In genomic region chr17:79721993-79722671, GRCh38 we compare ENCODE assay signal across 1 cellular context.
TF ChIP-seq lines count a peak whose summit lies in the region.

No MANE protein-coding gene starts in this region.

TF ChIP-seq in HepG2, 621 proteins besides CTCF, POLR2A, EP300 and RAD21 (continued from another document and continues in another):
- TF ChIP-seq, protein P1, sequence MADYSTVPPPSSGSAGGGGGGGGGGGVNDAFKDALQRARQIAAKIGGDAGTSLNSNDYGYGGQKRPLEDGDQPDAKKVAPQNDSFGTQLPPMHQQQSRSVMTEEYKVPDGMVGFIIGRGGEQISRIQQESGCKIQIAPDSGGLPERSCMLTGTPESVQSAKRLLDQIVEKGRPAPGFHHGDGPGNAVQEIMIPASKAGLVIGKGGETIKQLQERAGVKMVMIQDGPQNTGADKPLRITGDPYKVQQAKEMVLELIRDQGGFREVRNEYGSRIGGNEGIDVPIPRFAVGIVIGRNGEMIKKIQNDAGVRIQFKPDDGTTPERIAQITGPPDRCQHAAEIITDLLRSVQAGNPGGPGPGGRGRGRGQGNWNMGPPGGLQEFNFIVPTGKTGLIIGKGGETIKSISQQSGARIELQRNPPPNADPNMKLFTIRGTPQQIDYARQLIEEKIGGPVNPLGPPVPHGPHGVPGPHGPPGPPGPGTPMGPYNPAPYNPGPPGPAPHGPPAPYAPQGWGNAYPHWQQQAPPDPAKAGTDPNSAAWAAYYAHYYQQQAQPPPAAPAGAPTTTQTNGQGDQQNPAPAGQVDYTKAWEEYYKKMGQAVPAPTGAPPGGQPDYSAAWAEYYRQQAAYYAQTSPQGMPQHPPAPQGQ (CRISPR knock-in tag; IDR thresholded peaks at IDR 0.05; ENCODE audit: borderline replicate concordance): no peak
- TF ChIP-seq ZNF7 (CRISPR knock-in tag; IDR thresholded peaks at IDR 0.05) (no peak), ZNF280D (CRISPR knock-in tag; IDR thresholded peaks at IDR 0.05) (no peak), GMEB1 (CRISPR knock-in tag; IDR thresholded peaks at IDR 0.05; ENCODE audit: borderline replicate concordance) (no peak), BCL6 (CRISPR knock-in tag; IDR thresholded peaks at IDR 0.05) (0 out of 2 replicates have a peak, but pooled peaks have one; percentile 7), ZXDC (CRISPR knock-in tag; IDR thresholded peaks at IDR 0.05) (no peak), JUND (CRISPR knock-in tag; IDR thresholded peaks at IDR 0.05) (no peak), CEBPB (IDR thresholded peaks at IDR 0.05; ENCODE audit: borderline replicate concordance, low read depth, low read length) (no peak), ZNF570 (CRISPR knock-in tag; IDR thresholded peaks at IDR 0.05; ENCODE audit: borderline replicate concordance) (no peak), ZMYM2 (CRISPR knock-in tag; IDR thresholded peaks at IDR 0.05) (no peak), ELF1 (CRISPR knock-in tag; IDR thresholded peaks at IDR 0.05) (peak; percentile 38; the same call in 1 of the 2 replicates), NONO (IDR thresholded peaks at IDR 0.05) (no peak), NONO (CRISPR knock-in tag; conservative IDR thresholded peaks at IDR 0.05) (no peak), FOXA3 (CRISPR knock-in tag; IDR thresholded peaks at IDR 0.05) (peak; percentile 41; the same call in 1 of the 2 replicates), ZNF136 (CRISPR knock-in tag; IDR thresholded peaks at IDR 0.05; ENCODE audit: low read depth) (no peak), SALL2 (CRISPR knock-in tag; IDR thresholded peaks at IDR 0.05) (0 out of 2 replicates have a peak, but pooled peaks have one; percentile 50), ZNF496 (CRISPR knock-in tag; IDR thresholded peaks at IDR 0.05; ENCODE audit: insufficient replicate concordance) (no peak), ATF5 (CRISPR knock-in tag; IDR thresholded peaks at IDR 0.05; ENCODE audit: low read depth) (no peak), TBP (CRISPR knock-in tag; IDR thresholded peaks at IDR 0.05) (no peak), CBX2 (IDR thresholded peaks at IDR 0.05; ENCODE audit: low read depth, low read length) (no peak), CBX2 (CRISPR knock-in tag; IDR thresholded peaks at IDR 0.05; ENCODE audit: low read depth) (no peak), ZNF3 (CRISPR knock-in tag; IDR thresholded peaks at IDR 0.05) (no peak), EED (CRISPR knock-in tag; IDR thresholded peaks at IDR 0.05) (no peak), PBX2 (CRISPR knock-in tag; IDR thresholded peaks at IDR 0.05) (no peak), ZNF883 (CRISPR knock-in tag; IDR thresholded peaks at IDR 0.05; ENCODE audit: not compliant biosample characterization) (no peak), KLF6 (CRISPR knock-in tag; IDR thresholded peaks at IDR 0.05) (no peak), ZNF746 (CRISPR knock-in tag; IDR thresholded peaks at IDR 0.05) (no peak), ZNF232 (CRISPR knock-in tag; IDR thresholded peaks at IDR 0.05; ENCODE audit: borderline replicate concordance) (peak; percentile 80; the same call in 1 of the 2 replicates), ZNF34 (CRISPR knock-in tag; IDR thresholded peaks at IDR 0.05; ENCODE audit: borderline replicate concordance) (no peak)
- TF ChIP-seq, protein P2, sequence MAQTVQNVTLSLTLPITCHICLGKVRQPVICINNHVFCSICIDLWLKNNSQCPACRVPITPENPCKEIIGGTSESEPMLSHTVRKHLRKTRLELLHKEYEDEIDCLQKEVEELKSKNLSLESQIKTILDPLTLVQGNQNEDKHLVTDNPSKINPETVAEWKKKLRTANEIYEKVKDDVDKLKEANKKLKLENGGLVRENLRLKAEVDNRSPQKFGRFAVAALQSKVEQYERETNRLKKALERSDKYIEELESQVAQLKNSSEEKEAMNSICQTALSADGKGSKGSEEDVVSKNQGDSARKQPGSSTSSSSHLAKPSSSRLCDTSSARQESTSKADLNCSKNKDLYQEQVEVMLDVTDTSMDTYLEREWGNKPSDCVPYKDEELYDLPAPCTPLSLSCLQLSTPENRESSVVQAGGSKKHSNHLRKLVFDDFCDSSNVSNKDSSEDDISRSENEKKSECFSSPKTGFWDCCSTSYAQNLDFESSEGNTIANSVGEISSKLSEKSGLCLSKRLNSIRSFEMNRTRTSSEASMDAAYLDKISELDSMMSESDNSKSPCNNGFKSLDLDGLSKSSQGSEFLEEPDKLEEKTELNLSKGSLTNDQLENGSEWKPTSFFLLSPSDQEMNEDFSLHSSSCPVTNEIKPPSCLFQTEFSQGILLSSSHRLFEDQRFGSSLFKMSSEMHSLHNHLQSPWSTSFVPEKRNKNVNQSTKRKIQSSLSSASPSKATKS (CRISPR knock-in tag; IDR thresholded peaks at IDR 0.05): no peak
- TF ChIP-seq, protein P3, sequence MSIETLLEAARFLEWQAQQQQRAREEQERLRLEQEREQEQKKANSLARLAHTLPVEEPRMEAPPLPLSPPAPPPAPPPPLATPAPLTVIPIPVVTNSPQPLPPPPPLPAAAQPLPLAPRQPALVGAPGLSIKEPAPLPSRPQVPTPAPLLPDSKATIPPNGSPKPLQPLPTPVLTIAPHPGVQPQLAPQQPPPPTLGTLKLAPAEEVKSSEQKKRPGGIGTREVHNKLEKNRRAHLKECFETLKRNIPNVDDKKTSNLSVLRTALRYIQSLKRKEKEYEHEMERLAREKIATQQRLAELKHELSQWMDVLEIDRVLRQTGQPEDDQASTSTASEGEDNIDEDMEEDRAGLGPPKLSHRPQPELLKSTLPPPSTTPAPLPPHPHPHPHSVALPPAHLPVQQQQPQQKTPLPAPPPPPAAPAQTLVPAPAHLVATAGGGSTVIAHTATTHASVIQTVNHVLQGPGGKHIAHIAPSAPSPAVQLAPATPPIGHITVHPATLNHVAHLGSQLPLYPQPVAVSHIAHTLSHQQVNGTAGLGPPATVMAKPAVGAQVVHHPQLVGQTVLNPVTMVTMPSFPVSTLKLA (IDR thresholded peaks at IDR 0.05): no peak
- TF ChIP-seq, protein P4, sequence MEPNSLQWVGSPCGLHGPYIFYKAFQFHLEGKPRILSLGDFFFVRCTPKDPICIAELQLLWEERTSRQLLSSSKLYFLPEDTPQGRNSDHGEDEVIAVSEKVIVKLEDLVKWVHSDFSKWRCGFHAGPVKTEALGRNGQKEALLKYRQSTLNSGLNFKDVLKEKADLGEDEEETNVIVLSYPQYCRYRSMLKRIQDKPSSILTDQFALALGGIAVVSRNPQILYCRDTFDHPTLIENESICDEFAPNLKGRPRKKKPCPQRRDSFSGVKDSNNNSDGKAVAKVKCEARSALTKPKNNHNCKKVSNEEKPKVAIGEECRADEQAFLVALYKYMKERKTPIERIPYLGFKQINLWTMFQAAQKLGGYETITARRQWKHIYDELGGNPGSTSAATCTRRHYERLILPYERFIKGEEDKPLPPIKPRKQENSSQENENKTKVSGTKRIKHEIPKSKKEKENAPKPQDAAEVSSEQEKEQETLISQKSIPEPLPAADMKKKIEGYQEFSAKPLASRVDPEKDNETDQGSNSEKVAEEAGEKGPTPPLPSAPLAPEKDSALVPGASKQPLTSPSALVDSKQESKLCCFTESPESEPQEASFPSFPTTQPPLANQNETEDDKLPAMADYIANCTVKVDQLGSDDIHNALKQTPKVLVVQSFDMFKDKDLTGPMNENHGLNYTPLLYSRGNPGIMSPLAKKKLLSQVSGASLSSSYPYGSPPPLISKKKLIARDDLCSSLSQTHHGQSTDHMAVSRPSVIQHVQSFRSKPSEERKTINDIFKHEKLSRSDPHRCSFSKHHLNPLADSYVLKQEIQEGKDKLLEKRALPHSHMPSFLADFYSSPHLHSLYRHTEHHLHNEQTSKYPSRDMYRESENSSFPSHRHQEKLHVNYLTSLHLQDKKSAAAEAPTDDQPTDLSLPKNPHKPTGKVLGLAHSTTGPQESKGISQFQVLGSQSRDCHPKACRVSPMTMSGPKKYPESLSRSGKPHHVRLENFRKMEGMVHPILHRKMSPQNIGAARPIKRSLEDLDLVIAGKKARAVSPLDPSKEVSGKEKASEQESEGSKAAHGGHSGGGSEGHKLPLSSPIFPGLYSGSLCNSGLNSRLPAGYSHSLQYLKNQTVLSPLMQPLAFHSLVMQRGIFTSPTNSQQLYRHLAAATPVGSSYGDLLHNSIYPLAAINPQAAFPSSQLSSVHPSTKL (CRISPR knock-in tag; IDR thresholded peaks at IDR 0.05): peak; percentile 64
- TF ChIP-seq, protein P5, sequence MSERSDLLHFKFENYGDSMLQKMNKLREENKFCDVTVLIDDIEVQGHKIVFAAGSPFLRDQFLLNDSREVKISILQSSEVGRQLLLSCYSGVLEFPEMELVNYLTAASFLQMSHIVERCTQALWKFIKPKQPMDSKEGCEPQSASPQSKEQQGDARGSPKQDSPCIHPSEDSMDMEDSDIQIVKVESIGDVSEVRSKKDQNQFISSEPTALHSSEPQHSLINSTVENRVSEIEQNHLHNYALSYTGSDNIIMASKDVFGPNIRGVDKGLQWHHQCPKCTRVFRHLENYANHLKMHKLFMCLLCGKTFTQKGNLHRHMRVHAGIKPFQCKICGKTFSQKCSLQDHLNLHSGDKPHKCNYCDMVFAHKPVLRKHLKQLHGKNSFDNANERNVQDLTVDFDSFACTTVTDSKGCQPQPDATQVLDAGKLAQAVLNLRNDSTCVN (CRISPR knock-in tag; IDR thresholded peaks at IDR 0.05; ENCODE audit: borderline replicate concordance): no peak; the same call in 1 of the 2 replicates
